ENCODE assay signal across 10 cellular contexts in genomic region chr7:155653773-155654172, GRCh38. TPM values are rescaled to one million over a fixed set of nuclear protein-coding genes. Genes with fewer than 3 reads are reported as not detected.
DNase-seq lines count a peak whose midpoint lies in the region; ATAC-seq and TF ChIP-seq lines count a peak whose summit lies in the region.
"Had no signal": no experiment of that assay in that cellular context is flagged by ENCODE, and none has a peak within 500 bp of the region (broad histone marks: within the 10 kb centered on the region; RNA-seq: fewer than 3 reads in every experiment).

No MANE protein-coding gene starts in this region.

- peak overlapping the region; percentile 50 for H3K27ac Mint-ChIP-seq in MCF 10A (ENCODE audit: low read depth, unreplicated experiment)
- H3K27ac Mint-ChIP-seq in activated T-helper 17 cell treated with anti-CD3 and anti-CD28 coated beads, Interleukin-2, amount 50 U/mL, for 72 hours, result peak overlapping the region; percentile 18
- H3K27ac Mint-ChIP-seq: nephron had no signal

- H3K4me1 ChIP-seq in breast epithelium, result no peaks in the 10 kb centered on the region
- peaks cover 4 to 61% (median 6%) of the 10 kb centered on the region in 3 donors for H3K4me1 ChIP-seq in gastroesophageal sphincter
- H3K4me1 ChIP-seq in subcutaneous abdominal adipose tissue (ENCODE audit: control insufficient read depth in 5 of 5, insufficient read depth in 5 of 5, low read length in 5 of 5), result peaks cover 0 to 22% (median 10%) of the 10 kb centered on the region in 5 donors

- H3K9me3 ChIP-seq in breast epithelium (peaks cover 14 to 17% of the 10 kb centered on the region in 2 donors), gastroesophageal sphincter (peaks cover 0 to 12% (median 0%) of the 10 kb centered on the region in 3 donors), subcutaneous abdominal adipose tissue (ENCODE audit: control insufficient read depth in 5 of 5, low read length in 5 of 5) (peaks cover under 1 to 11% (median 10%) of the 10 kb centered on the region in 5 donors)

- peaks cover 30% of the 10 kb centered on the region for H3K4me1 Mint-ChIP-seq in MCF 10A (ENCODE audit: insufficient read depth, unreplicated experiment)
- H3K4me1 Mint-ChIP-seq in activated T-helper 17 cell treated with anti-CD3 and anti-CD28 coated beads, Interleukin-2, amount 50 U/mL, for 72 hours, result peaks cover 50% of the 10 kb centered on the region

- H3K4me3 ChIP-seq in breast epithelium (no peak overlapping the region), gastroesophageal sphincter (no peak overlapping the region), subcutaneous abdominal adipose tissue (ENCODE audit: low read depth in 1 of 5, low read length in 5 of 5) (no peak overlapping the region)

- TF ChIP-seq POLR2A in breast epithelium (IDR thresholded peaks at IDR 0.05) (no peak), gastroesophageal sphincter (IDR thresholded peaks at IDR 0.05) (no peak)

- DNase-seq in MCF 10A (ENCODE audit: unreplicated experiment), result peak; percentile 87
- DNase-seq in breast epithelium (ENCODE audit: low spot score in 2 of 2), result no peak
- DNase-seq in midbrain (lab: John Stamatoyannopoulos, UW), result no peak
- DNase-seq in NCI-H2196 (lab: John Stamatoyannopoulos, UW; ENCODE audit: unreplicated experiment), result no peak
- DNase-seq: activated CD8-positive, alpha-beta memory T cell treated with anti-CD3 and anti-CD28 coated beads, Interleukin-2, amount 50 U/mL, for 4 hours had no signal

- TF ChIP-seq CTCF in MCF 10A (IDR thresholded peaks at IDR 0.05; ENCODE audit: unreplicated experiment) (no peak), breast epithelium (IDR thresholded peaks at IDR 0.05) (no peak), gastroesophageal sphincter (IDR thresholded peaks at IDR 0.05) (no peak)

- H3K27me3 Mint-ChIP-seq in MCF 10A (ENCODE audit: insufficient read depth, unreplicated experiment), result no peaks in the 10 kb centered on the region
- H3K27me3 Mint-ChIP-seq in activated T-helper 17 cell treated with anti-CD3 and anti-CD28 coated beads, Interleukin-2, amount 50 U/mL, for 72 hours, result no peaks in the 10 kb centered on the region

- peaks cover 14% of the 10 kb centered on the region for H3K9me3 Mint-ChIP-seq in MCF 10A (ENCODE audit: unreplicated experiment)
- peaks cover 4% of the 10 kb centered on the region for H3K9me3 Mint-ChIP-seq in activated T-helper 17 cell treated with anti-CD3 and anti-CD28 coated beads, Interleukin-2, amount 50 U/mL, for 72 hours

- CTCF ChIA-PET in MCF 10A (lab: Yijun Ruan, JAX), result interaction anchor here (0.6 kb wide), 1 partner anchor 491 kb away, joined by 3 read pairs; no protein-coding TSS in a partner anchor

- no peak overlapping the region for H3K27ac ChIP-seq in breast epithelium
- H3K27ac ChIP-seq in gastroesophageal sphincter, result no peak overlapping the region
- peak overlapping the region; percentile 47 for H3K27ac ChIP-seq in subcutaneous abdominal adipose tissue (ENCODE audit: low read depth, low read length)

- peaks cover 13% of the 10 kb centered on the region for H3K36me3 Mint-ChIP-seq in MCF 10A (ENCODE audit: insufficient read depth, unreplicated experiment)
- H3K36me3 Mint-ChIP-seq in activated T-helper 17 cell treated with anti-CD3 and anti-CD28 coated beads, Interleukin-2, amount 50 U/mL, for 72 hours (ENCODE audit: low read depth), result peaks cover 33% of the 10 kb centered on the region

- POLR2A ChIA-PET in MCF 10A (lab: Yijun Ruan, JAX), result interaction anchor here (2.2 kb wide), 1 partner anchor 10 kb away, joined by 20 read pairs; the partner anchor contains the start of gene RBM33

- BruUV-seq in MCF 10A (replicated peaks; lab: Mats Ljungman, UMichigan), result TSS peak; percentile 9

- TF ChIP-seq EP300 in gastroesophageal sphincter (IDR thresholded peaks at IDR 0.05), result no peak

- 81 to 82% methylated on average over 1 to 2 of the region's 2 CpGs for WGBS in gastroesophageal sphincter (ENCODE audit: low coverage in 1 of 2), 2 donors

- H3K36me3 ChIP-seq in breast epithelium (no peaks in the 10 kb centered on the region), gastroesophageal sphincter (peaks cover 0 to 6% of the 10 kb centered on the region in 2 donors), subcutaneous abdominal adipose tissue (ENCODE audit: control insufficient read depth in 5 of 5, insufficient read depth in 5 of 5, low read length in 5 of 5) (peaks cover 0 to 5% (median 0%) of the 10 kb centered on the region in 5 donors)

- intact Hi-C loops in MCF 10A (cut with micrococcal nuclease) (loop anchor here (2.0 kb wide), 1 partner anchor 77 kb away; no protein-coding TSS in a partner anchor), breast epithelium (cut with DNase I; ENCODE audit: low total_unique reads) (no loop called here)

- H3K9ac ChIP-seq in subcutaneous abdominal adipose tissue (ENCODE audit: low read length in 5 of 5), result no peak overlapping the region

- no peak for ATAC-seq in activated T-helper 17 cell treated with anti-CD3 and anti-CD28 coated beads, Interleukin-2, amount 50 U/mL, for 72 hours (replicated peaks)
- ATAC-seq in gastroesophageal sphincter (peak; percentile 51), HG03025 (IDR thresholded peaks at IDR 0.05; ENCODE audit: low FRiP score, unreplicated experiment) (no peak)

- H3K27me3 ChIP-seq in breast epithelium (no peaks in the 10 kb centered on the region), gastroesophageal sphincter (no peaks in the 10 kb centered on the region), subcutaneous abdominal adipose tissue (ENCODE audit: control insufficient read depth in 5 of 5, insufficient read depth in 4 of 5, low read length in 5 of 5) (no peaks in the 10 kb centered on the region)

- H3K4me3 Mint-ChIP-seq in MCF 10A (ENCODE audit: unreplicated experiment), result no peak overlapping the region
- peak overlapping the region; percentile 32 for H3K4me3 Mint-ChIP-seq in activated T-helper 17 cell treated with anti-CD3 and anti-CD28 coated beads, Interleukin-2, amount 50 U/mL, for 72 hours
- H3K4me3 Mint-ChIP-seq: nephron had no signal

RNA-seq across cellular contexts. Expression of gene RBM33, which starts 9.3 kb away (rescaled TPM):
- total RNA-seq in MCF 10A (2022) (80.5 and 81.9 TPM in 2 replicates), breast epithelium (10 to 100 TPM; 34.9 to 58.8 (median 46.5) TPM), gastroesophageal sphincter (10 to 100 TPM; 25.2 to 67.4 (median 37.6) TPM)
- 100 to 1,000 TPM in 1 of 2 donors, 10 to 100 TPM in 1; 79.6 to 114 TPM for total RNA-seq in activated T-helper 17 cell treated with anti-CD3 and anti-CD28 coated beads, Interleukin-2, amount 50 U/mL, for 72 hours
